In genomic region chr12:122365226-122365625, GRCh38 we compare ENCODE assay signal across 8 cellular contexts. TPM values are rescaled to one million over a fixed set of nuclear protein-coding genes. Genes with fewer than 3 reads are reported as not detected.
A peak's percentile ranks its signal among the peaks of the same experiment; 100 is the strongest.
DNase-seq lines count a peak whose midpoint lies in the region; ATAC-seq, FAIRE-seq and TF ChIP-seq lines count a peak whose summit lies in the region.
"Not testable (repeated sequence)": the region's sequence is repeated elsewhere in the genome, so short reads cannot be mapped to it uniquely, and the experiment has no call there.

No MANE protein-coding gene starts in this region.

- CTCF ChIA-PET in A549 (lab: Yijun Ruan, JAX), result interaction anchor here (2.3 kb wide), 1 partner anchor 10 kb away, joined by 20 read pairs; no protein-coding TSS in a partner anchor
- CTCF ChIA-PET in MCF 10A (lab: Yijun Ruan, JAX), result interaction anchor here (0.6 kb wide), 1 partner anchor 603 kb away, joined by 3 read pairs; no protein-coding TSS in a partner anchor
- CTCF ChIA-PET in H1 (lab: Charles Lee; ENCODE audit: partially characterized antibody), result not testable (repeated sequence)

- H3K56ac ChIP-seq in H1 (replicated peaks; ENCODE audit: insufficient read length, low read depth, low read length), result not testable (repeated sequence)

- H3K79me2 ChIP-seq in H1 (ENCODE audit: control insufficient read depth in 1 of 2, insufficient read depth in 2 of 2, low read length in 2 of 2), result not testable (repeated sequence)

- not testable (repeated sequence) for H3K27me3 Mint-ChIP-seq in activated T-cell treated with anti-CD3 and anti-CD28 coated beads, Interleukin-2, amount 50 U/mL, for 24 hours; MCF 10A (ENCODE audit: insufficient read depth, unreplicated experiment); osteocyte (ENCODE audit: unreplicated experiment)

- not testable (repeated sequence) for H3K23me2 ChIP-seq in H1 (ENCODE audit: low read depth, low read length)

- not testable (repeated sequence) for H3K23ac ChIP-seq in H1 (ENCODE audit: insufficient read length)

- not testable (repeated sequence) for H3K4me2 ChIP-seq in A549; H1 (ENCODE audit: insufficient read depth in 1 of 2, low read depth in 2 of 2, low read length in 2 of 2)

- H3K27ac ChIP-seq in A549, result peak overlapping the region; percentile 86 to 95
- not testable (repeated sequence) for H3K27ac ChIP-seq in H1 (ENCODE audit: low read depth, low read length)
- H3K27ac ChIP-seq in tibial artery, result peak overlapping the region; percentile 70 to 81

- DNase-seq in A549 (ENCODE audit: low read depth in 1 of 2, low spot score in 1 of 2); activated T-cell treated with anti-CD3 and anti-CD28 coated beads, Interleukin-2, amount 50 U/mL, for 24 hours; MCF 10A (ENCODE audit: unreplicated experiment); H1 (ENCODE audit: low read depth in 1 of 2, low spot score in 2 of 2); osteocyte (ENCODE audit: extremely low spot score, unreplicated experiment); tibial artery: not testable (repeated sequence)
- DNase-seq in H4 (ENCODE audit: low spot score) (peak; percentile 47), fibroblast of gingiva (ENCODE audit: low read depth) (peak; percentile 87)

- H3K4me3 Mint-ChIP-seq in activated T-cell treated with anti-CD3 and anti-CD28 coated beads, Interleukin-2, amount 50 U/mL, for 24 hours; MCF 10A (ENCODE audit: unreplicated experiment); osteocyte (ENCODE audit: unreplicated experiment): not testable (repeated sequence)

- not testable (repeated sequence) for H3K4me3 ChIP-seq in A549; H1 (ENCODE audit: extremely low read depth in 1 of 4, insufficient read depth in 2 of 4, low read depth in 3 of 4, low read length in 4 of 4); tibial artery

- not testable (repeated sequence) for H3K9ac ChIP-seq in H1 (replicated peaks in 1 of 4; ENCODE audit: extremely low read depth in 1 of 4, low read depth in 3 of 4, low read length in 3 of 4)

- not testable (repeated sequence) for BruUV-seq in MCF 10A (replicated peaks; lab: Mats Ljungman, UMichigan)

- TF ChIP-seq RAD21 in A549 (conservative IDR thresholded peaks at IDR 0.05 in 1 of 2, IDR thresholded peaks at IDR 0.05 in 1 of 2); H1 (IDR thresholded peaks at IDR 0.05 in 1 of 2, conservative IDR thresholded peaks at IDR 0.05 in 1 of 2; ENCODE audit: low read depth in 2 of 2, low read length in 2 of 2): not testable (repeated sequence)

- H3K9me3 Mint-ChIP-seq in activated T-cell treated with anti-CD3 and anti-CD28 coated beads, Interleukin-2, amount 50 U/mL, for 24 hours; MCF 10A (ENCODE audit: unreplicated experiment); osteocyte (ENCODE audit: unreplicated experiment): not testable (repeated sequence)

- H4K5ac ChIP-seq in H1 (ENCODE audit: insufficient read length, low read depth, low read length), result not testable (repeated sequence)

- not testable (repeated sequence) for TF ChIP-seq EP300 in A549 (IDR thresholded peaks at IDR 0.05); H1 (IDR thresholded peaks at IDR 0.05; ENCODE audit: borderline replicate concordance in 1 of 2, low read depth in 2 of 2, low read length in 2 of 2)

- not testable (repeated sequence) for FAIRE-seq in A549 (lab: Jason Lieb, UNC); H1 (lab: Jason Lieb, UNC)

- H4K20me1 ChIP-seq in H1 (replicated peaks in 1 of 2; ENCODE audit: control insufficient read depth in 1 of 2, insufficient read depth in 2 of 2, low read length in 2 of 2), result not testable (repeated sequence)

- 0 out of 2 replicates have a peak overlapping the region, but pooled peaks have one; percentile 60 for H2BK12ac ChIP-seq in H1 (ENCODE audit: low read depth, low read length)

- not testable (repeated sequence) for H3K9me3 ChIP-seq in A549; H1 (ENCODE audit: insufficient read depth in 2 of 2, low read depth in 1 of 2, low read length in 1 of 2); tibial artery

- H2BK20ac ChIP-seq in H1 (ENCODE audit: low read length), result not testable (repeated sequence)

- H2AK5ac ChIP-seq in H1 (ENCODE audit: low read depth, low read length), result not testable (repeated sequence)

- peak overlapping the region; percentile 57 for H3K27ac Mint-ChIP-seq in activated T-cell treated with anti-CD3 and anti-CD28 coated beads, Interleukin-2, amount 50 U/mL, for 24 hours
- H3K27ac Mint-ChIP-seq in MCF 10A (ENCODE audit: low read depth, unreplicated experiment) (peak overlapping the region; percentile 95), osteocyte (ENCODE audit: unreplicated experiment) (peak overlapping the region; percentile 91)

- H3K36me3 ChIP-seq in H1 (ENCODE audit: control insufficient read depth in 2 of 4, insufficient read depth in 4 of 4, low read length in 3 of 4), result not testable (repeated sequence)
- peaks cover 22 to 32% (median 28%) of the 10 kb centered on the region in 3 donors for H3K36me3 ChIP-seq in tibial artery

- intact Hi-C loops in MCF 10A (cut with micrococcal nuclease), result not testable (repeated sequence)
- intact Hi-C loops in tibial artery (cut with DNase I; ENCODE audit: low total_unique reads), result loop anchor here (10.0 kb wide), 1 partner anchor 50 kb away; no protein-coding TSS in a partner anchor

- not testable (repeated sequence) for H4K91ac ChIP-seq in H1 (replicated peaks; ENCODE audit: insufficient read length, low read length)

- not testable (repeated sequence) for H3K79me1 ChIP-seq in H1 (ENCODE audit: low read depth, low read length)

- ATAC-seq in A549, result not testable (repeated sequence)

- peaks cover 14% of the 10 kb centered on the region for H3K4me1 Mint-ChIP-seq in activated T-cell treated with anti-CD3 and anti-CD28 coated beads, Interleukin-2, amount 50 U/mL, for 24 hours (ENCODE audit: low read depth)
- H3K4me1 Mint-ChIP-seq in MCF 10A (ENCODE audit: insufficient read depth, unreplicated experiment) (peaks cover 20% of the 10 kb centered on the region), osteocyte (ENCODE audit: unreplicated experiment) (peaks cover 44% of the 10 kb centered on the region)

- not testable (repeated sequence) for H2BK120ac ChIP-seq in H1 (replicated peaks; ENCODE audit: low read depth, low read length)

- not testable (repeated sequence) for H3K18ac ChIP-seq in H1 (ENCODE audit: extremely low read depth, low read length)

- H2BK5ac ChIP-seq in H1 (ENCODE audit: low read depth, low read length), result not testable (repeated sequence)

- not testable (repeated sequence) for H3K27me3 ChIP-seq in H1 (replicated peaks in 1 of 4; ENCODE audit: control insufficient read depth in 3 of 4, extremely low read depth in 1 of 4, insufficient read depth in 3 of 4, low read length in 3 of 4); tibial artery

- H2AFZ ChIP-seq in H1 (ENCODE audit: low read length), result not testable (repeated sequence)

- POLR2A ChIA-PET in A549 (lab: Yijun Ruan, JAX); H1 (lab: Charles Lee; ENCODE audit: partially characterized antibody): not testable (repeated sequence)
- POLR2A ChIA-PET in MCF 10A (lab: Yijun Ruan, JAX), result interaction anchor here (3.2 kb wide), 1 partner anchor 35 kb away, joined by 21 read pairs; no protein-coding TSS in a partner anchor

- H2BK15ac ChIP-seq in H1 (ENCODE audit: low read length), result not testable (repeated sequence)

- not testable (repeated sequence) for H4K8ac ChIP-seq in H1 (ENCODE audit: extremely low read depth, insufficient read depth, low read length)

- TF ChIP-seq CTCF in A549 (IDR thresholded peaks at IDR 0.05); MCF 10A (IDR thresholded peaks at IDR 0.05; ENCODE audit: unreplicated experiment); H1 (IDR thresholded peaks at IDR 0.05; ENCODE audit: control extremely low read depth in 1 of 3, insufficient read depth in 1 of 3, low read depth in 1 of 3, low read length in 3 of 3); osteocyte (IDR thresholded peaks at IDR 0.05); tibial artery (IDR thresholded peaks at IDR 0.05): not testable (repeated sequence)

- TF ChIP-seq POLR2A in A549 (IDR thresholded peaks at IDR 0.05; ENCODE audit: low read length); H1 (IDR thresholded peaks at IDR 0.05; ENCODE audit: control extremely low read depth in 1 of 2, low read depth in 2 of 2, low read length in 2 of 2): not testable (repeated sequence)

- peaks cover 70% of the 10 kb centered on the region for H3K36me3 Mint-ChIP-seq in activated T-cell treated with anti-CD3 and anti-CD28 coated beads, Interleukin-2, amount 50 U/mL, for 24 hours (ENCODE audit: low read depth)
- peaks cover 50% of the 10 kb centered on the region for H3K36me3 Mint-ChIP-seq in MCF 10A (ENCODE audit: insufficient read depth, unreplicated experiment)
- H3K36me3 Mint-ChIP-seq in osteocyte (ENCODE audit: unreplicated experiment), result peaks cover 32% of the 10 kb centered on the region

- H3K4ac ChIP-seq in H1 (replicated peaks; ENCODE audit: insufficient read length, low read depth, low read length), result not testable (repeated sequence)

- H3K14ac ChIP-seq in H1 (ENCODE audit: insufficient read length), result not testable (repeated sequence)

- 77% methylated on average over 5 of the region's 5 CpGs for WGBS in A549 (ENCODE audit: missing lambda C conversion rate)
- WGBS in H1 (ENCODE audit: extremely low coverage in 1 of 2, insufficient coverage in 1 of 2, insufficient read length in 1 of 2, insufficient replicate concordance in 2 of 2, low coverage in 1 of 2, low lambda C conversion rate in 2 of 2, missing lambda C conversion rate in 1 of 2), 2 experiments, result 94% methylated on average over 5 of the region's 5 CpGs; no CpG with 5 or more reads in 1 of the 2 experiments

- H3K4me1 ChIP-seq in A549 (peaks cover 47% of the 10 kb centered on the region), tibial artery (peaks cover 0 to 51% (median 25%) of the 10 kb centered on the region in 4 donors)
- not testable (repeated sequence) for H3K4me1 ChIP-seq in H1 (replicated peaks in 1 of 4; ENCODE audit: control insufficient read depth in 3 of 4, insufficient read depth in 4 of 4, low read length in 3 of 4)

RNA-seq across cellular contexts. Expression of gene CLIP1, which starts 57.2 kb away (rescaled TPM):
- polyA plus RNA-seq in A549 (2011; rRNA removed) (133 and 149 TPM in 2 replicates), A549 (2017; fragmentation: RNase III; extraction: RNeasy Plus Mini Kit Qiagen cat#74134 plus additional on column Dnase treatment) (43.0 to 49.7 TPM (median 44.4 TPM) in 3 replicates), H1 (2011; rRNA removed) (13.5 and 19.0 TPM in 2 replicates)
- 49.1 and 54.3 TPM in 2 replicates for polyA plus RNA-seq in A549 (2012; cell fraction: cytosol; rRNA removed)
- polyA plus RNA-seq in A549 (2012; cell fraction: nucleus; rRNA removed), result 98.3 and 122 TPM in 2 replicates
- 217 and 263 TPM in 2 replicates for polyA minus RNA-seq in A549 (2011; rRNA and poly(A)+ RNA removed)
- total RNA-seq in H4 (2014; rRNA removed; shearing (Covaris generic)), result 16.9 and 22.4 TPM in 2 replicates
- total RNA-seq in MCF 10A (2022) (92.6 and 115 TPM in 2 replicates), osteocyte (100.0 and 103 TPM in 2 replicates)
- 26.6 and 27.6 TPM in 2 replicates for total RNA-seq in H1 (2021; fragmentation: NEBNext Ultra II Directional; extraction: Animal tissue kit (Norgen Biotek cat#: 25700))
- 15.2 TPM for polyA plus RNA-seq in H1 (2011; cell fraction: cytosol; rRNA removed)
- 46.3 TPM for polyA plus RNA-seq in H1 (2011; cell fraction: nucleus; rRNA removed)
- 14.4 to 23.7 TPM (median 15.8 TPM) in 4 replicates for polyA plus RNA-seq in H1 (2012, experiment 1 of 2)
- polyA plus RNA-seq in H1 (2012, experiment 2 of 2), result 0.68 TPM
- polyA plus RNA-seq in H1 (2013, experiment 1 of 2), result 20.9 TPM
- polyA plus RNA-seq in H1 (2013, experiment 2 of 2), result 21.3 TPM
- polyA minus RNA-seq in H1 (2011; rRNA and poly(A)+ RNA removed), result 37.4 and 51.1 TPM in 2 replicates
- polyA minus RNA-seq in H1 (2011; cell fraction: cytosol; rRNA and poly(A)+ RNA removed), result 18.9 TPM
- 39.8 TPM for polyA minus RNA-seq in H1 (2011; cell fraction: nucleus; rRNA and poly(A)+ RNA removed)
